In genomic region chr15:65049418-65049840, GRCh38 we compare ENCODE assay signal across 1 cellular context.
TF ChIP-seq lines count a peak whose summit lies in the region.

No MANE protein-coding gene starts in this region.

TF ChIP-seq in SK-N-SH, 30 proteins besides CTCF, POLR2A, EP300 and RAD21:
- TF ChIP-seq MXI1 (IDR thresholded peaks at IDR 0.05; ENCODE audit: low read depth, low read length) = peak; percentile 96
- TF ChIP-seq RCOR1 (IDR thresholded peaks at IDR 0.05; ENCODE audit: low read length) = no peak
- TF ChIP-seq USF1 (IDR thresholded peaks at IDR 0.05; ENCODE audit: borderline replicate concordance, low read depth) = peak; percentile 92
- TF ChIP-seq CHD2 (IDR thresholded peaks at IDR 0.05; ENCODE audit: low read length, partially characterized antibody) = no peak
- peak; percentile 78 for TF ChIP-seq IRF3 (IDR thresholded peaks at IDR 0.05; ENCODE audit: low read depth, low read length)
- no peak for TF ChIP-seq ZBTB33 (IDR thresholded peaks at IDR 0.05; ENCODE audit: borderline replicate concordance, low read depth)
- TF ChIP-seq TEAD4 (IDR thresholded peaks at IDR 0.05; ENCODE audit: borderline replicate concordance, insufficient read depth) = no peak
- TF ChIP-seq YY1 (IDR thresholded peaks at IDR 0.05; ENCODE audit: low read depth) = no peak
- no peak for TF ChIP-seq TAF1 (IDR thresholded peaks at IDR 0.05; ENCODE audit: borderline replicate concordance, low read depth, low read length)
- no peak for TF ChIP-seq ELF1 (IDR thresholded peaks at IDR 0.05)
- peak; percentile 85 for TF ChIP-seq PBX3 (IDR thresholded peaks at IDR 0.05)
- TF ChIP-seq RFX5 (IDR thresholded peaks at IDR 0.05; ENCODE audit: low read length) = peak; percentile 96
- TF ChIP-seq REST (IDR thresholded peaks at IDR 0.05; ENCODE audit: low read depth, low read length) = no peak
- peak; percentile 78 for TF ChIP-seq USF2 (IDR thresholded peaks at IDR 0.05; ENCODE audit: borderline replicate concordance, low read depth, low read length)
- 0 out of 2 replicates have a peak, but pooled peaks have one; percentile 42 for TF ChIP-seq SIN3A (IDR thresholded peaks at IDR 0.05; ENCODE audit: borderline replicate concordance, low read depth, low read length)
- peak; percentile 82 for TF ChIP-seq MAX (IDR thresholded peaks at IDR 0.05; ENCODE audit: low read depth)
